17 cellular contexts compared by ENCODE assay signal in genomic region chr4:28868831-28869230, GRCh38.
DNase-seq lines count a peak whose midpoint lies in the region; ATAC-seq, FAIRE-seq and TF ChIP-seq lines count a peak whose summit lies in the region.
"Had no signal": no experiment of that assay in that cellular context is flagged by ENCODE, and none has a peak within 500 bp of the region (broad histone marks: within the 10 kb centered on the region; RNA-seq: fewer than 3 reads in every experiment).

No MANE protein-coding gene starts in this region.

- intact Hi-C loops in lower leg skin (cut with DNase I; ENCODE audit: low total_unique reads), result no loop called here

- ATAC-seq in HG02763 (IDR thresholded peaks at IDR 0.05; ENCODE audit: unreplicated experiment), result no peak
- ATAC-seq: A549; CD8-positive, alpha-beta T cell; GM12878 had no signal

- DNase-seq in GM03348 (ENCODE audit: low spot score) (peak; percentile 31), iris pigment epithelial cell (ENCODE audit: low read depth) (peak; percentile 8), lower leg skin (ENCODE audit: low spot score in 2 of 2) (no peak), SW480 (ENCODE audit: low spot score) (no peak)
- no peak for DNase-seq in activated CD4-positive, CD25-positive, alpha-beta regulatory T cell (lab: John Stamatoyannopoulos, UW)
- DNase-seq: CD8-positive, alpha-beta T cell; COR-L47; DMS153; DMS79 treated with DMSO at 0.1 percent for 48 hours; GOT3; H9; IMR-90 had no signal

- no peak for TF ChIP-seq POLR2A in lower leg skin (IDR thresholded peaks at IDR 0.05)

- peak; percentile 58 for FAIRE-seq in endometrium (lab: Jason Lieb, UNC)
- FAIRE-seq: A549, D721Med, GM12878 had no signal

- H3K4me3 ChIP-seq in lower leg skin (ENCODE audit: low read depth, poor library complexity, severe bottlenecking), result no peak overlapping the region
- H3K4me3 ChIP-seq: A549, GM12878 had no signal

- WGBS in lower leg skin, 2 donors, result 58 to 65% methylated on average over 3 of the region's 3 CpGs

- no peak for TF ChIP-seq CTCF in lower leg skin (IDR thresholded peaks at IDR 0.05)

Comparison
In these comparisons a context has a peak if more than half of its experiments do, and no peak if none do; other contexts are left out.
1. DNase-seq: peak in GM03348 (single experiment) and iris pigment epithelial cell (single experiment); none in lower leg skin (0 of 2), SW480 (single experiment) and activated CD4-positive, CD25-positive, alpha-beta regulatory T cell (0 of 4).